27 cellular contexts compared by ENCODE assay signal in genomic region chr18:41526046-41526445, GRCh38.
"Had no signal": no experiment of that assay in that cellular context is flagged by ENCODE, and none has a peak within 500 bp of the region (broad histone marks: within the 10 kb centered on the region; RNA-seq: fewer than 3 reads in every experiment).

No MANE protein-coding gene starts in this region.

- ATAC-seq: activated naive CD4-positive, alpha-beta T cell treated with anti-CD3 and anti-CD28 coated beads, Interleukin-2, amount 50 U/mL, for 72 hours; activated T-cell treated with anti-CD3 and anti-CD28 coated beads, Interleukin-2, amount 50 U/mL, for 72 hours; foreskin keratinocyte; gastrocnemius medialis; WTC11 had no signal

- DNase-seq: activated CD4-positive, alpha-beta memory T cell treated with anti-CD3 and anti-CD28 coated beads, Interleukin-2, amount 10 ng/mL, durations not matched to agents 7 days and 5 days; activated CD4-positive, alpha-beta T cell treated with anti-CD3 and anti-CD28 coated beads for 1 hour; activated CD4-positive, alpha-beta T cell treated with anti-CD3 and anti-CD28 coated beads for 4 hours; activated CD4-positive, alpha-beta T cell treated with anti-CD3 and anti-CD28 coated beads, Interleukin-2, amount 10 ng/mL, durations not matched to agents 7 days and 5 days; activated CD4-positive, alpha-beta T cell treated with anti-CD3 and anti-CD28 coated beads, Interleukin-2, amount 50 U/mL, for 4 hours; activated CD8-positive, alpha-beta memory T cell treated with anti-CD3 and anti-CD28 coated beads, Interleukin-2, amount 50 U/mL, for 48 hours; activated gamma-delta T cell; activated naive CD4-positive, alpha-beta T cell; activated naive CD4-positive, alpha-beta T cell treated with anti-CD3 and anti-CD28 coated beads, Interleukin-2, amount 10 ng/mL, durations not matched to agents 7 days and 5 days; activated naive CD8-positive, alpha-beta T cell treated with anti-CD3 and anti-CD28 coated beads, Interleukin-2, amount 10 ng/mL, durations not matched to agents 7 days and 5 days; activated T-cell treated with anti-CD3 and anti-CD28 coated beads for 4 hours; activated T-cell treated with anti-CD3 and anti-CD28 coated beads, Interleukin-2, amount 50 U/mL, for 24 hours; activated T-cell treated with anti-CD3 and anti-CD28 coated beads, Interleukin-2, amount 50 U/mL, for 72 hours; amniotic stem cell; anterior cingulate cortex; brain microvascular endothelial cell; dorsolateral prefrontal cortex; effector memory CD4-positive, alpha-beta T cell; endodermal cell; erythroblast; foreskin keratinocyte; gastrocnemius medialis; T-helper 2 cell had no signal

- H3K27ac ChIP-seq: brain microvascular endothelial cell, coronary artery, dorsolateral prefrontal cortex, esophagus muscularis mucosa, foreskin keratinocyte, gastrocnemius medialis had no signal
